22 cellular contexts compared by ENCODE assay signal in genomic region chr20:41776450-41776849, GRCh38.
DNase-seq lines count a peak whose midpoint lies in the region; TF ChIP-seq lines count a peak whose summit lies in the region.
"Had no signal": no experiment of that assay in that cellular context is flagged by ENCODE, and none has a peak within 500 bp of the region (broad histone marks: within the 10 kb centered on the region; RNA-seq: fewer than 3 reads in every experiment).

No MANE protein-coding gene starts in this region.

- H3K4me1 ChIP-seq in A673 (ENCODE audit: insufficient read depth, low read length, poor library complexity, severe bottlenecking) (no peaks in the 10 kb centered on the region), ascending aorta (no peaks in the 10 kb centered on the region)
- H3K4me1 ChIP-seq: BLaER1, Peyer's patch had no signal

- no TSS peak for BruUV-seq in A673 (replicated peaks; lab: Mats Ljungman, UMichigan)

- H3K27ac ChIP-seq in A673 (ENCODE audit: low read depth, low read length, poor library complexity, severe bottlenecking) = no peak overlapping the region
- H3K27ac ChIP-seq in ascending aorta = no peak overlapping the region
- H3K27ac ChIP-seq: BLaER1, Peyer's patch, SK-N-MC had no signal

- intact Hi-C loops in A673 (cut with micrococcal nuclease; ENCODE audit: unreplicated experiment) = no loop called here
- intact Hi-C loops in ascending aorta (cut with DNase I) = no loop called here

- H3K4me3 ChIP-seq in A673 (ENCODE audit: low read depth, low read length, poor library complexity, severe bottlenecking) (no peak overlapping the region), ascending aorta (no peak overlapping the region)
- H3K4me3 ChIP-seq: BLaER1, Peyer's patch, SK-N-MC had no signal

- peak; percentile 61 for DNase-seq in A673 (ENCODE audit: low spot score)
- DNase-seq in HEK293T (ENCODE audit: extremely low spot score) = no peak
- DNase-seq in NCI-H82 (lab: John Stamatoyannopoulos, UW) = peak; percentile 79
- peak; percentile 29 for DNase-seq in left kidney (ENCODE audit: low read depth, low spot score)
- DNase-seq in ascending aorta (ENCODE audit: low spot score in 2 of 2) = no peak
- DNase-seq in NAMALWA (ENCODE audit: low spot score) = no peak
- DNase-seq in SHP77 (lab: John Stamatoyannopoulos, UW) = no peak
- DNase-seq in stimulated activated naive CD4-positive, alpha-beta T cell (lab: John Stamatoyannopoulos, UW) = no peak
- DNase-seq: CD4-positive, CD25-positive, alpha-beta regulatory T cell; HFFc6; Kasumi-1; MV-4-11; NCI-H1105 treated with DMSO at 0.1 percent for 48 hours; NCI-H1694; NCI-H2029 treated with DMSO at 0.1 percent for 48 hours; NCI-H2171; NCI-H524; OCI-M1; Peyer's patch; SIG-M5 had no signal

- no peaks in the 10 kb centered on the region for H3K36me3 ChIP-seq in A673 (ENCODE audit: insufficient read depth, low read length, poor library complexity, severe bottlenecking)
- H3K36me3 ChIP-seq in ascending aorta = no peaks in the 10 kb centered on the region
- H3K36me3 ChIP-seq: BLaER1, Peyer's patch had no signal

- H3K27me3 ChIP-seq in A673 (replicated peaks; ENCODE audit: insufficient read depth, low read depth, low read length, poor library complexity) = peaks cover 33% of the 10 kb centered on the region
- no peaks in the 10 kb centered on the region for H3K27me3 ChIP-seq in ascending aorta
- H3K27me3 ChIP-seq: BLaER1, Peyer's patch had no signal

- CTCF ChIA-PET in A673 (lab: Charles Lee) = no interaction called here
- CTCF ChIA-PET in HEK293T (lab: Yijun Ruan, JAX) = no interaction called here

- POLR2A ChIA-PET in A673 (lab: Charles Lee; ENCODE audit: low non-redundant PET) = no interaction called here
- POLR2A ChIA-PET in HEK293T (lab: Yijun Ruan, JAX) = no interaction called here

- H3K9me3 ChIP-seq in A673 (ENCODE audit: low read depth, low read length, poor library complexity, severe bottlenecking) (no peaks in the 10 kb centered on the region), ascending aorta (no peaks in the 10 kb centered on the region)
- H3K9me3 ChIP-seq: BLaER1, Peyer's patch had no signal

- TF ChIP-seq CTCF in A673 (conservative IDR thresholded peaks at IDR 0.05; ENCODE audit: low read depth, low read length) (no peak), ascending aorta (IDR thresholded peaks at IDR 0.05) (no peak)

TF ChIP-seq in HEK293T, 16 proteins besides CTCF, POLR2A, EP300 and RAD21:
- 0 out of 2 replicates have a peak, but pooled peaks have one; percentile 20 for TF ChIP-seq CTBP1 (IDR thresholded peaks at IDR 0.05; ENCODE audit: borderline replicate concordance)
- TF ChIP-seq L3MBTL2 (conservative IDR thresholded peaks at IDR 0.05) = no peak
- peak; percentile 47; the same call in 1 of the 2 replicates for TF ChIP-seq PKNOX1 (IDR thresholded peaks at IDR 0.05)
- peak; percentile 97 for TF ChIP-seq ARNT (IDR thresholded peaks at IDR 0.05)

Comparison
In these comparisons a context has a peak if more than half of its experiments do, and no peak if none do; other contexts are left out.
1. DNase-seq: peak in A673 (single experiment), NCI-H82 (single experiment) and left kidney (single experiment); none in HEK293T (single experiment), ascending aorta (0 of 2), NAMALWA (single experiment), SHP77 (0 of 2) and stimulated activated naive CD4-positive, alpha-beta T cell (0 of 6).